Comparison of ENCODE assay signal across 1 cellular context in genomic region chr12:47549258-47549657, GRCh38.
TF ChIP-seq lines count a peak whose summit lies in the region.

No MANE protein-coding gene starts in this region.

TF ChIP-seq in HepG2, 621 proteins besides CTCF, POLR2A, EP300 and RAD21 (continued from another document):
- TF ChIP-seq HNF1B (CRISPR knock-in tag; IDR thresholded peaks at IDR 0.05) = no peak
- no peak for TF ChIP-seq FOXP4 (CRISPR knock-in tag; IDR thresholded peaks at IDR 0.05)
- no peak for TF ChIP-seq ZNF597 (CRISPR knock-in tag; IDR thresholded peaks at IDR 0.05)
- no peak for TF ChIP-seq ERF (CRISPR knock-in tag; IDR thresholded peaks at IDR 0.05)
- TF ChIP-seq ZNF253 (CRISPR knock-in tag; IDR thresholded peaks at IDR 0.05; ENCODE audit: borderline replicate concordance) = no peak
